Comparison of ENCODE assay signal across 3 cellular contexts in the genomic region with DNA sequence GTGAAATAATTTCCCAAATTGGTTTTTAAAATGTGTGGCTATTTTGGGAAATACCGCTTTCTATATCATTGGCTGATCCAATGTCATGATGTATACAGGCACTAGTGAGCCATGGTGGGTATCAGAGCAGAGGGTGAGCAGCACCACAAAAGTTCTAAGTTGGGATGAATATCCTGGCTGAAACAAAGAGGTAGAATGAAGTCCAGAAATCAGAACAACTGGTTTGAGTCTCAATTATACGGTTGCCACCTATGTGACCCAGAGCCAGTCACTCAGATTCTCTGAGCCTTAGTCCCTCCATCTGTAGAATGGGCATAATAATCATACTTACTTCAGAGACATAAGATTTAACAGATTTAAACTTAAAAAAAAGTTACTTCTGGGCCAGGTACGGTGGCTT.
TF ChIP-seq lines count a peak whose summit lies in the region.

No MANE protein-coding gene starts in this region.

TF ChIP-seq in HepG2, 621 proteins besides CTCF, POLR2A, EP300 and RAD21:
- peak; percentile 89 for TF ChIP-seq ZNF629 (CRISPR knock-in tag; conservative IDR thresholded peaks at IDR 0.05)
- TF ChIP-seq, protein P1, sequence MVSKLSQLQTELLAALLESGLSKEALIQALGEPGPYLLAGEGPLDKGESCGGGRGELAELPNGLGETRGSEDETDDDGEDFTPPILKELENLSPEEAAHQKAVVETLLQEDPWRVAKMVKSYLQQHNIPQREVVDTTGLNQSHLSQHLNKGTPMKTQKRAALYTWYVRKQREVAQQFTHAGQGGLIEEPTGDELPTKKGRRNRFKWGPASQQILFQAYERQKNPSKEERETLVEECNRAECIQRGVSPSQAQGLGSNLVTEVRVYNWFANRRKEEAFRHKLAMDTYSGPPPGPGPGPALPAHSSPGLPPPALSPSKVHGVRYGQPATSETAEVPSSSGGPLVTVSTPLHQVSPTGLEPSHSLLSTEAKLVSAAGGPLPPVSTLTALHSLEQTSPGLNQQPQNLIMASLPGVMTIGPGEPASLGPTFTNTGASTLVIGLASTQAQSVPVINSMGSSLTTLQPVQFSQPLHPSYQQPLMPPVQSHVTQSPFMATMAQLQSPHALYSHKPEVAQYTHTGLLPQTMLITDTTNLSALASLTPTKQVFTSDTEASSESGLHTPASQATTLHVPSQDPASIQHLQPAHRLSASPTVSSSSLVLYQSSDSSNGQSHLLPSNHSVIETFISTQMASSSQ (IDR thresholded peaks at IDR 0.05; ENCODE audit: low read depth) = no peak
- TF ChIP-seq, protein P1 (CRISPR knock-in tag; IDR thresholded peaks at IDR 0.05; ENCODE audit: borderline replicate concordance) = no peak
- TF ChIP-seq HES4 (CRISPR knock-in tag; IDR thresholded peaks at IDR 0.05; ENCODE audit: borderline replicate concordance) = no peak
- TF ChIP-seq SIN3A (IDR thresholded peaks at IDR 0.05; ENCODE audit: borderline replicate concordance, low read depth, low read length) = no peak
- peak; percentile 76; the same call in 1 of the 2 replicates for TF ChIP-seq ZMYM3 (CRISPR knock-in tag; IDR thresholded peaks at IDR 0.05)
- TF ChIP-seq CHD4 (IDR thresholded peaks at IDR 0.05; ENCODE audit: borderline replicate concordance, low read length) = peak; percentile 25; the same call in 1 of the 2 replicates
- no peak for TF ChIP-seq TAF1 (CRISPR knock-in tag; IDR thresholded peaks at IDR 0.05)
- no peak for TF ChIP-seq ZNF205 (CRISPR knock-in tag; IDR thresholded peaks at IDR 0.05)

TF ChIP-seq in WTC11, 78 proteins besides CTCF, POLR2A, EP300 and RAD21:
- no peak for TF ChIP-seq TP53 (CRISPR knock-in tag; IDR thresholded peaks at IDR 0.05)
- peak; percentile 70; the same call in 1 of the 2 replicates for TF ChIP-seq GTF2I (CRISPR knock-in tag; conservative IDR thresholded peaks at IDR 0.05)

TF ChIP-seq in H1, 55 proteins besides CTCF, POLR2A, EP300 and RAD21:
- TF ChIP-seq SIRT6 (IDR thresholded peaks at IDR 0.05; ENCODE audit: low read length) = no peak
- TF ChIP-seq HDAC2 (IDR thresholded peaks at IDR 0.05; ENCODE audit: borderline replicate concordance in 1 of 2, low read depth in 2 of 2, low read length in 2 of 2) = peak in 1 of 2 experiments; percentile 62; a peak in 1 of 4 replicates
- no peak for TF ChIP-seq GABPA (IDR thresholded peaks at IDR 0.05; ENCODE audit: borderline replicate concordance, insufficient read depth, low read length)
- TF ChIP-seq KDM1A (IDR thresholded peaks at IDR 0.05; ENCODE audit: borderline replicate concordance, low read length) = peak; percentile 95
TF ChIP-seq in H1: peak in this region for 2.
